In genomic region chr7:80974396-80975358, GRCh38 we compare ENCODE assay signal across 1 cellular context.
TF ChIP-seq lines count a peak whose summit lies in the region.

No MANE protein-coding gene starts in this region.

TF ChIP-seq in IMR-90, 13 proteins besides CTCF, POLR2A, EP300 and RAD21 (continued from another document):
- TF ChIP-seq MAFK (IDR thresholded peaks at IDR 0.05; ENCODE audit: low read depth, low read length): no peak
- TF ChIP-seq CHD1 (IDR thresholded peaks at IDR 0.05; ENCODE audit: low read depth, low read length): no peak
- no peak for TF ChIP-seq CEBPB (IDR thresholded peaks at IDR 0.05; ENCODE audit: low read depth, low read length)
- no peak for TF ChIP-seq MAZ (IDR thresholded peaks at IDR 0.05; ENCODE audit: borderline replicate concordance, low read depth, low read length)
- TF ChIP-seq SMC3 (IDR thresholded peaks at IDR 0.05; ENCODE audit: low read depth, low read length): no peak
- TF ChIP-seq BHLHE40 (IDR thresholded peaks at IDR 0.05; ENCODE audit: low read depth, low read length): no peak
TF ChIP-seq in IMR-90: peak in this region for 0.
